In the genomic region with DNA sequence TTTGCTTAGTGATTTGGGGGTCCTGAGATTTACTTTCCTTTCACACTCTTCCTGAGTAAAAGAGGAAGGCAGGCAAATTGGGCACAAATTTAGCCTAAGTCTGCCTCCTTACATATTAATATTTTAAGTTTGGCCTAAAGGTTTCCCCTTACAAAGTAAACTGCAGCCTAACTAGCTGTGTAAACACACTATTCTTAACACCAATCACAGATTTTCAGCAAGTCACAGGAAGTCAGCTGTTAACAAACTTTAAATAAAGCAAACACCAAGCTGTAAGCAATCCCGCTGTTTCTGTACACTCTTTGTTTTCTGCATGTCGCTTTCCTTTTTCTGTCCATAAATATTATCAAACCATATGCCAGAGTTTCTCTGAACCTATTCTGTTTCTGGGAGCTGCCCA, we compare ENCODE assay signal across 28 cellular contexts. TPM values are rescaled to one million over a fixed set of nuclear protein-coding genes. Genes with fewer than 3 reads are reported as not detected.
A peak's percentile ranks its signal among the peaks of the same experiment; 100 is the strongest.
DNase-seq lines count a peak whose midpoint lies in the region; ATAC-seq, FAIRE-seq and TF ChIP-seq lines count a peak whose summit lies in the region.
"Had no signal": no experiment of that assay in that cellular context is flagged by ENCODE, and none has a peak within 500 bp of the region (broad histone marks: within the 10 kb centered on the region; RNA-seq: fewer than 3 reads in every experiment).

No MANE protein-coding gene starts in this region.

- H3K36me3 ChIP-seq in HUES6 (ENCODE audit: control insufficient read depth, insufficient read depth, low read length) (peaks cover 20% of the 10 kb centered on the region), body of pancreas (replicated peaks in 1 of 2; ENCODE audit: insufficient read depth in 1 of 2, low read depth in 2 of 2) (peaks cover 0 to 12% of the 10 kb centered on the region in 2 donors), keratinocyte (ENCODE audit: control insufficient read depth in 2 of 2, extremely low read depth in 1 of 2, insufficient read depth in 2 of 2, low read length in 2 of 2) (peaks cover 11 to 17% of the 10 kb centered on the region in 2 experiments), Caco-2 (ENCODE audit: control insufficient read depth, insufficient read depth, low read length) (no peaks in the 10 kb centered on the region)

- no peaks in the 10 kb centered on the region for H3K27me3 ChIP-seq in HUES6 (ENCODE audit: control insufficient read depth, insufficient read depth, low read length)
- no peaks in the 10 kb centered on the region for H3K27me3 ChIP-seq in body of pancreas
- H3K27me3 ChIP-seq in keratinocyte (ENCODE audit: control insufficient read depth, extremely low read depth, insufficient read depth, low read length): no peaks in the 10 kb centered on the region
- H3K27me3 ChIP-seq in Caco-2 (replicated peaks; ENCODE audit: control insufficient read depth, insufficient read depth, low read length): no peaks in the 10 kb centered on the region
- H3K27me3 ChIP-seq: gastroesophageal sphincter had no signal

- no peak overlapping the region for H3K4me3 Mint-ChIP-seq in Caco-2 (ENCODE audit: unreplicated experiment)
- H3K4me3 Mint-ChIP-seq: activated T-cell treated with anti-CD3 and anti-CD28 coated beads, Interleukin-2, amount 50 U/mL, for 4 hours; CD4-positive, alpha-beta memory T cell; dendritic cell treated with granulocyte-macrophage colony-stimulating factor and Interleukin-4, amounts not matched to agents 40 ng/mL and 50 ng/mL, for 4 days; nephron; T-cell had no signal

- no peaks in the 10 kb centered on the region for H4K20me1 ChIP-seq in keratinocyte (ENCODE audit: control insufficient read depth, extremely low read depth, insufficient read depth, low read length)

- H3K4me1 Mint-ChIP-seq in Caco-2 (ENCODE audit: low read depth, unreplicated experiment): no peaks in the 10 kb centered on the region

- ATAC-seq in body of pancreas (peak; percentile 51), GM18870 (IDR thresholded peaks at IDR 0.05; ENCODE audit: unreplicated experiment) (no peak)
- ATAC-seq in stimulated activated naive CD8-positive, alpha-beta T cell treated with anti-CD3 and anti-CD28 coated beads, Interleukin-15, Interleukin-2, amounts not matched to agents 100 U/mL and 50 U/mL, for 24 hours: no peak
- ATAC-seq: activated T-cell treated with anti-CD3 and anti-CD28 coated beads, Interleukin-2, amount 50 U/mL, for 4 hours; gastroesophageal sphincter; left cardiac atrium; T-cell had no signal

- H3K9me1 ChIP-seq in keratinocyte (ENCODE audit: control insufficient read depth, extremely low read depth, insufficient read depth, low read length): no peaks in the 10 kb centered on the region

- intact Hi-C loops in body of pancreas (cut with DNase I): no loop called here
- intact Hi-C loops in Caco-2 (cut with micrococcal nuclease; ENCODE audit: unreplicated experiment): no loop called here

- peaks cover 28% of the 10 kb centered on the region for H3K36me3 Mint-ChIP-seq in Caco-2 (ENCODE audit: insufficient read depth, unreplicated experiment)

- no peak overlapping the region for H3K9ac ChIP-seq in HUES6 (ENCODE audit: low read length)
- no peak overlapping the region for H3K9ac ChIP-seq in keratinocyte (ENCODE audit: control insufficient read depth, extremely low read depth, insufficient read depth, low read length)

- DNase-seq in body of pancreas (no peak), keratinocyte (ENCODE audit: low read depth, low spot score) (no peak), Caco-2 (no peak)
- no peak for DNase-seq in activated CD8-positive, alpha-beta memory T cell treated with anti-CD3 and anti-CD28 coated beads, Interleukin-2, amount 50 U/mL, for 4 hours
- DNase-seq in stimulated activated naive CD8-positive, alpha-beta T cell treated with anti-CD3 and anti-CD28 coated beads, Interleukin-15, Interleukin-2, amounts not matched to agents 100 U/mL and 50 U/mL, for 24 hours: no peak
- DNase-seq: activated CD4-positive, CD25-positive, alpha-beta regulatory T cell; activated naive CD4-positive, alpha-beta T cell; activated T-cell treated with anti-CD3 and anti-CD28 coated beads, Interleukin-2, amount 50 U/mL, for 4 hours; CD4-positive, alpha-beta memory T cell; DMS 273 treated with DMSO at 0.1 percent for 48 hours; H7; hippocampal formation; left cardiac atrium; NCI-H1436; NCI-H2107; stimulated activated naive CD4-positive, alpha-beta T cell treated with Interleukin-2 at 50 U/mL for 16 hours; T-cell had no signal

- POLR2A ChIA-PET in Caco-2 (lab: Charles Lee): no interaction called here

- no peak overlapping the region for H2AFZ ChIP-seq in keratinocyte (ENCODE audit: control insufficient read depth, low read length)

- dilution Hi-C loops in keratinocyte (cut with MboI; ENCODE audit: extremely low pct_ligation_motif_present, low sequenced_read_pairs): no loop called here

- CTCF ChIA-PET in Caco-2 (lab: Charles Lee): no interaction called here

- H3K9me3 Mint-ChIP-seq in Caco-2 (ENCODE audit: unreplicated experiment): no peaks in the 10 kb centered on the region
- H3K9me3 Mint-ChIP-seq: activated T-cell treated with anti-CD3 and anti-CD28 coated beads, Interleukin-2, amount 50 U/mL, for 4 hours; dendritic cell treated with granulocyte-macrophage colony-stimulating factor and Interleukin-4, amounts not matched to agents 40 ng/mL and 50 ng/mL, for 4 days; T-cell had no signal

- no peaks in the 10 kb centered on the region for H3K27me3 Mint-ChIP-seq in Caco-2 (ENCODE audit: insufficient read depth, unreplicated experiment)
- H3K27me3 Mint-ChIP-seq: CD4-positive, alpha-beta memory T cell; dendritic cell treated with granulocyte-macrophage colony-stimulating factor and Interleukin-4, amounts not matched to agents 40 ng/mL and 50 ng/mL, for 4 days; T-cell had no signal

- no peak for TF ChIP-seq CTCF in 22Rv1 (IDR thresholded peaks at IDR 0.05)
- TF ChIP-seq CTCF in body of pancreas (IDR thresholded peaks at IDR 0.05): no peak
- no peak for TF ChIP-seq CTCF in keratinocyte (optimal IDR thresholded peaks at IDR 0.05 in 1 of 3, IDR thresholded peaks at IDR 0.05 in 1 of 3, conservative IDR thresholded peaks at IDR 0.05 in 1 of 3; ENCODE audit: extremely low read depth in 1 of 3, insufficient read depth in 2 of 3, low read length in 3 of 3)
- no peak for TF ChIP-seq CTCF in Caco-2 (IDR thresholded peaks at IDR 0.05; ENCODE audit: insufficient read depth in 1 of 2, low read depth in 1 of 2, low read length in 1 of 2, severe bottlenecking in 1 of 2, unreplicated experiment in 1 of 2)

- H3K4me3 ChIP-seq in HUES6 (ENCODE audit: low read depth, low read length) (no peak overlapping the region), body of pancreas (no peak overlapping the region), keratinocyte (ENCODE audit: control insufficient read depth in 2 of 3, extremely low read depth in 1 of 3, insufficient read depth in 2 of 3, low read depth in 1 of 3, low read length in 3 of 3) (no peak overlapping the region), Caco-2 (ENCODE audit: low read depth, low read length) (no peak overlapping the region)
- H3K4me3 ChIP-seq: gastroesophageal sphincter, lung, smooth muscle cell had no signal

- TF ChIP-seq POLR2A in body of pancreas (IDR thresholded peaks at IDR 0.05): no peak

- peak overlapping the region; percentile 88 for H3K4me2 ChIP-seq in keratinocyte (ENCODE audit: control insufficient read depth, extremely low read depth, insufficient read depth, low read depth, low read length)
- H3K4me2 ChIP-seq: smooth muscle cell had no signal

- H3K27ac ChIP-seq in 22Rv1 (peak overlapping the region; percentile 84), HUES6 (ENCODE audit: low read depth, low read length) (peak overlapping the region; percentile 47; the same call in 1 of the 2 replicates), body of pancreas (peak overlapping the region; percentile 6 to 50 (median 44)), keratinocyte (ENCODE audit: control insufficient read depth, insufficient read depth, low read length) (peak overlapping the region; percentile 79)
- H3K27ac ChIP-seq: gastroesophageal sphincter, RWPE1 had no signal

- no TSS peak for BruUV-seq in Caco-2 (replicated peaks; lab: Mats Ljungman, UMichigan)

- H3K79me2 ChIP-seq in keratinocyte (ENCODE audit: control insufficient read depth, insufficient read depth, low read length): peaks cover 6% of the 10 kb centered on the region

- no peak for FAIRE-seq in keratinocyte (lab: Jason Lieb, UNC)
- FAIRE-seq: endometrium, GM12892 had no signal

- WGBS in body of pancreas, 2 donors: 29 to 37% methylated on average over 2 of the region's 2 CpGs

- H3K27ac Mint-ChIP-seq in Caco-2 (ENCODE audit: unreplicated experiment): no peak overlapping the region
- H3K27ac Mint-ChIP-seq: dendritic cell treated with granulocyte-macrophage colony-stimulating factor and Interleukin-4, amounts not matched to agents 40 ng/mL and 50 ng/mL, for 4 days; nephron; T-cell had no signal

- H3K4me1 ChIP-seq in HUES6 (ENCODE audit: control insufficient read depth, insufficient read depth, low read length) (peaks cover 12% of the 10 kb centered on the region), body of pancreas (peaks cover 49% of the 10 kb centered on the region), keratinocyte (ENCODE audit: control insufficient read depth, extremely low read depth, insufficient read depth, low read length) (peaks cover 36% of the 10 kb centered on the region), Caco-2 (peaks cover 11% of the 10 kb centered on the region)

- H3K9me3 ChIP-seq in HUES6 (ENCODE audit: control insufficient read depth, insufficient read depth, low read depth, low read length) (peaks cover 3% of the 10 kb centered on the region), body of pancreas (no peaks in the 10 kb centered on the region), keratinocyte (ENCODE audit: control insufficient read depth, low read depth, low read length) (no peaks in the 10 kb centered on the region), Caco-2 (no peaks in the 10 kb centered on the region)

RNA-seq across cellular contexts. Expression of a gene that starts 45.1 kb away (rescaled TPM):
- under 1 TPM in 1 of 2 donors, not detected in 1; 0.52 TPM for total RNA-seq in body of pancreas
- polyA plus RNA-seq in keratinocyte: 0.18 to 0.68 TPM (median 0.33 TPM) in 3 replicates
- polyA plus RNA-seq in keratinocyte (2011; ENCODE audit: low read depth): not detected
- 0.21 and 0.26 TPM in 2 replicates for polyA plus RNA-seq in keratinocyte (2011; cell fraction: cytosol; rRNA removed)
- 0.69 and 1.6 TPM in 2 replicates for polyA plus RNA-seq in keratinocyte (2011; cell fraction: nucleus; rRNA removed)
- 0.28 and 0.56 TPM in 2 replicates for polyA plus RNA-seq in keratinocyte (2012; ENCODE audit: low replicate concordance)
- polyA minus RNA-seq in keratinocyte: 0.79 to 1.1 TPM (median 1.1 TPM) in 3 replicates
- 0.96 TPM for polyA minus RNA-seq in keratinocyte (2011; cell fraction: cytosol; rRNA and poly(A)+ RNA removed)
- 0.42 and 0.85 TPM in 2 replicates for polyA minus RNA-seq in keratinocyte (2011; cell fraction: nucleus; rRNA and poly(A)+ RNA removed)
- total RNA-seq in Caco-2 (2022): 0.21 and 0.34 TPM in 2 replicates
- total RNA-seq: CD4-positive, alpha-beta memory T cell; gastroesophageal sphincter; left cardiac atrium; smooth muscle cell had no signal
- polyA plus RNA-seq: smooth muscle cell had no signal

RNA-seq across cellular contexts. Expression of a gene that starts 48.4 kb away (rescaled TPM):
- total RNA-seq in body of pancreas: 10 to 100 TPM; 44.2 to 59.1 TPM
- 34.6 to 50.6 TPM (median 49.4 TPM) in 3 replicates for polyA plus RNA-seq in keratinocyte
- polyA plus RNA-seq in keratinocyte (2011; ENCODE audit: low read depth): 26.1 TPM
- 24.7 and 41.0 TPM in 2 replicates for polyA plus RNA-seq in keratinocyte (2011; cell fraction: cytosol; rRNA removed)
- polyA plus RNA-seq in keratinocyte (2011; cell fraction: nucleus; rRNA removed): 51.8 and 58.2 TPM in 2 replicates
- 23.8 and 30.7 TPM in 2 replicates for polyA plus RNA-seq in keratinocyte (2012; ENCODE audit: low replicate concordance)
- 24.5 to 95.9 TPM (median 69.9 TPM) in 3 replicates for polyA minus RNA-seq in keratinocyte
- 75.6 TPM for polyA minus RNA-seq in keratinocyte (2011; cell fraction: cytosol; rRNA and poly(A)+ RNA removed)
- 55.9 and 89.4 TPM in 2 replicates for polyA minus RNA-seq in keratinocyte (2011; cell fraction: nucleus; rRNA and poly(A)+ RNA removed)
- 32.1 and 32.6 TPM in 2 replicates for total RNA-seq in Caco-2 (2022)
